ENCODE assay signal across 1 cellular context in genomic region chr11:15886866-15887265, GRCh38.
TF ChIP-seq lines count a peak whose summit lies in the region.

No MANE protein-coding gene starts in this region.

TF ChIP-seq in K562, 482 proteins besides CTCF, POLR2A, EP300 and RAD21 (continued from another document):
- TF ChIP-seq TSHZ1 (CRISPR knock-in tag; IDR thresholded peaks at IDR 0.05) (no peak), OTX1 (CRISPR knock-in tag; IDR thresholded peaks at IDR 0.05) (no peak), ETV6 (IDR thresholded peaks at IDR 0.05; ENCODE audit: borderline replicate concordance in 1 of 2, low read depth in 2 of 2, low read length in 1 of 2) (no peak), ETV6 (CRISPR knock-in tag; IDR thresholded peaks at IDR 0.05; ENCODE audit: borderline replicate concordance) (no peak), ZNF655 (CRISPR knock-in tag; IDR thresholded peaks at IDR 0.05) (no peak), FOS (IDR thresholded peaks at IDR 0.05; ENCODE audit: extremely low read depth, insufficient read length) (no peak), ZNF395 (CRISPR knock-in tag; IDR thresholded peaks at IDR 0.05) (no peak), CTCFL (IDR thresholded peaks at IDR 0.05; ENCODE audit: borderline replicate concordance, insufficient read depth, low read depth, low read length, poor library complexity, severe bottlenecking) (no peak), EWSR1 (IDR thresholded peaks at IDR 0.05; ENCODE audit: borderline replicate concordance, low read depth, partially characterized antibody) (no peak), NFATC3 (IDR thresholded peaks at IDR 0.05) (no peak), ZNF24 (IDR thresholded peaks at IDR 0.05) (no peak)
